In genomic region chr4:180058731-180059215, GRCh38 we compare ENCODE assay signal across 9 cellular contexts.
A peak's percentile ranks its signal among the peaks of the same experiment; 100 is the strongest.
DNase-seq lines count a peak whose midpoint lies in the region; ATAC-seq and TF ChIP-seq lines count a peak whose summit lies in the region.
"Had no signal": no experiment of that assay in that cellular context is flagged by ENCODE, and none has a peak within 500 bp of the region (broad histone marks: within the 10 kb centered on the region; RNA-seq: fewer than 3 reads in every experiment).

No MANE protein-coding gene starts in this region.

- peak; percentile 0 for DNase-seq in NCI-H2029 treated with DMSO at 0.1 percent for 48 hours (lab: John Stamatoyannopoulos, UW)
- DNase-seq in NCI-H2029 (lab: John Stamatoyannopoulos, UW) = no peak
- DNase-seq in PC-9 = peak in 1 of 2 experiments; percentile 30
- DNase-seq in endodermal cell = peak; percentile 89
- DNase-seq in mesothelial cell of epicardium (ENCODE audit: low spot score in 2 of 2, unreplicated experiment in 2 of 2) = peak; percentile 37 to 72
- DNase-seq in uterus = no peak

- no peaks in the 10 kb centered on the region for H4K20me1 ChIP-seq in PC-9 (ENCODE audit: insufficient read depth)

- CTCF ChIA-PET in PC-9 (lab: Charles Lee) = no interaction called here

- BruUV-seq in PC-9 (replicated peaks; lab: Mats Ljungman, UMichigan) = no TSS peak

- 0 out of 2 replicates have a peak overlapping the region, but pooled peaks have one; percentile 70 for H2AFZ ChIP-seq in PC-9

- H3K36me3 ChIP-seq in PC-9 (ENCODE audit: low read depth) = no peaks in the 10 kb centered on the region
- no peaks in the 10 kb centered on the region for H3K36me3 ChIP-seq in endodermal cell (ENCODE audit: control insufficient read depth, insufficient read depth, low read length)
- H3K36me3 ChIP-seq in uterus = no peaks in the 10 kb centered on the region

- 0% methylated on average over 4 to 62 of the region's 64 CpGs for WGBS in endodermal cell (ENCODE audit: insufficient coverage in 1 of 2, insufficient read length in 1 of 2), 2 experiments

- no peaks in the 10 kb centered on the region for H3K79me2 ChIP-seq in PC-9 (ENCODE audit: low read depth)

- H3K4me3 ChIP-seq in PC-9 = peak overlapping the region; percentile 52; the same call in 1 of the 2 replicates
- H3K4me3 ChIP-seq in endodermal cell (ENCODE audit: low read length) = peak overlapping the region; percentile 93
- peak overlapping the region; percentile 14 for H3K4me3 ChIP-seq in uterus

- POLR2A ChIA-PET in PC-9 (lab: Charles Lee; ENCODE audit: unreplicated experiment) = no interaction called here

- intact Hi-C loops in PC-9 (cut with micrococcal nuclease; ENCODE audit: unreplicated experiment) = loop anchor here (5.0 kb wide), 1 partner anchor 89 kb away; no protein-coding TSS in a partner anchor
- intact Hi-C loops in uterus (cut with DNase I; ENCODE audit: low total_unique reads) = no loop called here

- no peaks in the 10 kb centered on the region for H3F3A ChIP-seq in PC-9 (ENCODE audit: insufficient read depth, low read depth)

- H3K4me3 Mint-ChIP-seq in endodermal cell (peak overlapping the region; percentile 87), mesothelial cell of epicardium (peak overlapping the region; percentile 96)

- TF ChIP-seq CTCF in PC-9 (conservative IDR thresholded peaks at IDR 0.05) (no peak), endodermal cell (conservative IDR thresholded peaks at IDR 0.05) (no peak), mesothelial cell of epicardium (IDR thresholded peaks at IDR 0.05; ENCODE audit: unreplicated experiment) (no peak), uterus (IDR thresholded peaks at IDR 0.05) (no peak)

- ATAC-seq in HG03045 (IDR thresholded peaks at IDR 0.05; ENCODE audit: unreplicated experiment) (peak; percentile 29), GM21526 (IDR thresholded peaks at IDR 0.05; ENCODE audit: low FRiP score, unreplicated experiment) (no peak)

- H3K9me3 Mint-ChIP-seq in endodermal cell = no peaks in the 10 kb centered on the region
- H3K9me3 Mint-ChIP-seq in mesothelial cell of epicardium = no peaks in the 10 kb centered on the region
- H3K9me3 Mint-ChIP-seq: activated T-cell treated with anti-CD3 and anti-CD28 coated beads, Interleukin-2, amount 50 U/mL, for 72 hours had no signal

- H3K27ac ChIP-seq in PC-9 = no peak overlapping the region
- no peak overlapping the region for H3K27ac ChIP-seq in endodermal cell (ENCODE audit: low read depth, low read length)
- no peak overlapping the region for H3K27ac ChIP-seq in uterus

- peak overlapping the region; percentile 82 for H3K4me2 ChIP-seq in PC-9

- H3K27me3 Mint-ChIP-seq in endodermal cell (ENCODE audit: insufficient read depth) (peaks cover 35% of the 10 kb centered on the region), mesothelial cell of epicardium (ENCODE audit: low read depth) (peaks cover 47% of the 10 kb centered on the region)

- H3K9me3 ChIP-seq in PC-9 (ENCODE audit: insufficient read depth, low read depth) (no peaks in the 10 kb centered on the region), endodermal cell (ENCODE audit: control insufficient read depth, low read length) (no peaks in the 10 kb centered on the region), uterus (no peaks in the 10 kb centered on the region)

- peaks cover 41% of the 10 kb centered on the region for H3K27me3 ChIP-seq in PC-9 (ENCODE audit: insufficient read depth, low read depth)
- H3K27me3 ChIP-seq in endodermal cell (ENCODE audit: control insufficient read depth, insufficient read depth, low read length, poor library complexity, severe bottlenecking) = peaks cover 28% of the 10 kb centered on the region
- peaks cover 0 to 19% of the 10 kb centered on the region in 2 donors for H3K27me3 ChIP-seq in uterus

- H3K36me3 Mint-ChIP-seq in endodermal cell (ENCODE audit: low read depth) (no peaks in the 10 kb centered on the region), mesothelial cell of epicardium (no peaks in the 10 kb centered on the region)

- H3K9me2 ChIP-seq in PC-9 (ENCODE audit: insufficient read depth) = no peaks in the 10 kb centered on the region

- no peak for TF ChIP-seq POLR2A in uterus (IDR thresholded peaks at IDR 0.05)

- 0 out of 2 replicates have a peak, but pooled peaks cover 5% of the 10 kb centered on the region for H3K4me1 ChIP-seq in PC-9 (replicated peaks; ENCODE audit: insufficient read depth)
- no peaks in the 10 kb centered on the region for H3K4me1 ChIP-seq in endodermal cell (ENCODE audit: control insufficient read depth, insufficient read depth, low read length)
- H3K4me1 ChIP-seq in uterus = peaks cover 0 to 7% of the 10 kb centered on the region in 2 donors

- H3K4me1 Mint-ChIP-seq in endodermal cell = peaks cover 14% of the 10 kb centered on the region
- peaks cover 39% of the 10 kb centered on the region for H3K4me1 Mint-ChIP-seq in mesothelial cell of epicardium

- H3K27ac Mint-ChIP-seq in endodermal cell = no peak overlapping the region
- H3K27ac Mint-ChIP-seq in mesothelial cell of epicardium = peak overlapping the region; percentile 71
- H3K27ac Mint-ChIP-seq: activated T-cell treated with anti-CD3 and anti-CD28 coated beads, Interleukin-2, amount 50 U/mL, for 72 hours had no signal

- H3K9ac ChIP-seq in endodermal cell (ENCODE audit: extremely low read depth, low read length, poor library complexity, severe bottlenecking) = no peak overlapping the region

Comparison
In these comparisons a context has a peak if more than half of its experiments do, and no peak if none do; other contexts are left out.
1. DNase-seq: peak in NCI-H2029 treated with DMSO at 0.1 percent for 48 hours (single experiment), endodermal cell (single experiment) and mesothelial cell of epicardium (2 of 2); none in NCI-H2029 (single experiment) and uterus (0 of 2).
2. H3K4me3 ChIP-seq: peak in every context shown above with its lines; median percentile 93 in endodermal cell; 52 in PC-9; 14 in uterus.